Comparison of ENCODE assay signal across 15 cellular contexts in genomic region chr10:76969366-76969990, GRCh38.
DNase-seq lines count a peak whose midpoint lies in the region; ATAC-seq and TF ChIP-seq lines count a peak whose summit lies in the region.
"Had no signal": no experiment of that assay in that cellular context is flagged by ENCODE, and none has a peak within 500 bp of the region (broad histone marks: within the 10 kb centered on the region; RNA-seq: fewer than 3 reads in every experiment).

No MANE protein-coding gene starts in this region.

- no peak overlapping the region for H3K4me3 Mint-ChIP-seq in stimulated activated effector memory CD8-positive, alpha-beta T cell treated with anti-CD3 and anti-CD28 coated beads, Interleukin-12 subunit alpha, Interleukin-12 subunit beta, amount 100 ng/mL, for 72 hours
- H3K4me3 Mint-ChIP-seq: CD8-positive, alpha-beta memory T cell had no signal

- no peak for TF ChIP-seq CTCF in neural cell (IDR thresholded peaks at IDR 0.05; ENCODE audit: poor library complexity, severe bottlenecking)
- no peak for TF ChIP-seq CTCF in upper lobe of right lung (IDR thresholded peaks at IDR 0.05)

- H3K4me1 Mint-ChIP-seq in stimulated activated effector memory CD8-positive, alpha-beta T cell treated with anti-CD3 and anti-CD28 coated beads, Interleukin-12 subunit alpha, Interleukin-12 subunit beta, amount 100 ng/mL, for 72 hours, result no peaks in the 10 kb centered on the region
- H3K4me1 Mint-ChIP-seq: CD8-positive, alpha-beta memory T cell had no signal

- no peaks in the 10 kb centered on the region for H3K9me2 ChIP-seq in neural cell (ENCODE audit: insufficient read depth, low read length)

- H3K4me1 ChIP-seq in upper lobe of right lung, result no peaks in the 10 kb centered on the region
- H3K4me1 ChIP-seq: BLaER1 had no signal

- H3F3A ChIP-seq in neural cell (ENCODE audit: insufficient read depth, low read length, poor library complexity, severe bottlenecking), result peaks cover 11% of the 10 kb centered on the region

- no peak overlapping the region for H2AFZ ChIP-seq in neural cell (ENCODE audit: low read depth, low read length)

- H3K4me3 ChIP-seq in H7 (ENCODE audit: insufficient read depth, low read depth, low read length) (no peak overlapping the region), SK-N-MC (peak overlapping the region; percentile 59), neural cell (ENCODE audit: low read length) (peak overlapping the region; percentile 28), upper lobe of right lung (no peak overlapping the region)
- H3K4me3 ChIP-seq: BLaER1 had no signal

- no peaks in the 10 kb centered on the region for H3K9me3 Mint-ChIP-seq in stimulated activated effector memory CD8-positive, alpha-beta T cell treated with anti-CD3 and anti-CD28 coated beads, Interleukin-12 subunit alpha, Interleukin-12 subunit beta, amount 100 ng/mL, for 72 hours

- intact Hi-C loops in upper lobe of right lung (cut with DNase I), result no loop called here

- no peak overlapping the region for H3K27ac Mint-ChIP-seq in stimulated activated effector memory CD8-positive, alpha-beta T cell treated with anti-CD3 and anti-CD28 coated beads, Interleukin-12 subunit alpha, Interleukin-12 subunit beta, amount 100 ng/mL, for 72 hours
- H3K27ac Mint-ChIP-seq: CD8-positive, alpha-beta memory T cell had no signal

- H3K9ac ChIP-seq in SK-N-MC (ENCODE audit: insufficient read length) (peak overlapping the region; percentile 32), neural cell (ENCODE audit: low read length) (peak overlapping the region; percentile 24)
- H3K9ac ChIP-seq: BLaER1 had no signal

- DNase-seq in H7 (peak; percentile 15), SK-N-MC (ENCODE audit: low read depth, low spot score) (peak; percentile 81), AG20443 (ENCODE audit: low spot score) (no peak), upper lobe of right lung (no peak), hepatic stellate cell (ENCODE audit: low spot score) (no peak)
- no peak for DNase-seq in stimulated activated effector memory CD8-positive, alpha-beta T cell treated with anti-CD3 and anti-CD28 coated beads, Interleukin-12 subunit alpha, Interleukin-12 subunit beta, amount 100 ng/mL, for 72 hours (ENCODE audit: low spot score in 2 of 2)
- DNase-seq: AML-193; Caco-2; CD8-positive, alpha-beta memory T cell; DND-41; GDM1 had no signal

- H3K27ac ChIP-seq in SK-N-MC (peak overlapping the region; percentile 99), neural cell (ENCODE audit: low read length) (peak overlapping the region; percentile 87), upper lobe of right lung (no peak overlapping the region)
- H3K27ac ChIP-seq: BLaER1, HL-60 had no signal

- TF ChIP-seq RAD21 in neural cell (conservative IDR thresholded peaks at IDR 0.05), result peak; percentile 43

- peak overlapping the region; percentile 54 for H3K4me2 ChIP-seq in neural cell (ENCODE audit: low read length)
- H3K4me2 ChIP-seq: BLaER1 had no signal

- ATAC-seq in stimulated activated effector memory CD8-positive, alpha-beta T cell treated with anti-CD3 and anti-CD28 coated beads, Interleukin-12 subunit alpha, Interleukin-12 subunit beta, amount 100 ng/mL, for 72 hours, result no peak
- no peak for ATAC-seq in upper lobe of right lung
- ATAC-seq: HCT116 had no signal

- peak; percentile 99 for TF ChIP-seq EP300 in neural cell (conservative IDR thresholded peaks at IDR 0.05; ENCODE audit: poor library complexity, severe bottlenecking)

- H3K9me3 ChIP-seq in SK-N-MC (ENCODE audit: low read depth, low read length) (no peaks in the 10 kb centered on the region), neural cell (ENCODE audit: low read length) (no peaks in the 10 kb centered on the region), upper lobe of right lung (no peaks in the 10 kb centered on the region)
- H3K9me3 ChIP-seq: BLaER1, Caco-2 had no signal

- H3K36me3 ChIP-seq in H7 (replicated peaks; ENCODE audit: control insufficient read depth, insufficient read depth, low read length) (no peaks in the 10 kb centered on the region), SK-N-MC (ENCODE audit: insufficient read depth, low read length) (no peaks in the 10 kb centered on the region), neural cell (ENCODE audit: insufficient read depth, low read length) (no peaks in the 10 kb centered on the region), upper lobe of right lung (no peaks in the 10 kb centered on the region)
- H3K36me3 ChIP-seq: BLaER1 had no signal

- no peaks in the 10 kb centered on the region for H3K79me2 ChIP-seq in neural cell (replicated peaks; ENCODE audit: insufficient read depth, low read length)

- H3K36me3 Mint-ChIP-seq in stimulated activated effector memory CD8-positive, alpha-beta T cell treated with anti-CD3 and anti-CD28 coated beads, Interleukin-12 subunit alpha, Interleukin-12 subunit beta, amount 100 ng/mL, for 72 hours, result no peaks in the 10 kb centered on the region
- H3K36me3 Mint-ChIP-seq: CD8-positive, alpha-beta memory T cell had no signal

- no peaks in the 10 kb centered on the region for H4K20me1 ChIP-seq in neural cell (ENCODE audit: insufficient read depth)
- H4K20me1 ChIP-seq: BLaER1 had no signal

- H3K27me3 ChIP-seq in H7 (ENCODE audit: control insufficient read depth, insufficient read depth, low read length) (no peaks in the 10 kb centered on the region), neural cell (ENCODE audit: insufficient read depth, low read depth, low read length) (no peaks in the 10 kb centered on the region), upper lobe of right lung (no peaks in the 10 kb centered on the region)
- H3K27me3 ChIP-seq: BLaER1 had no signal

TF ChIP-seq in neural cell, 6 proteins besides CTCF, POLR2A, EP300 and RAD21:
- peak; percentile 40 for TF ChIP-seq SMC3 (conservative IDR thresholded peaks at IDR 0.05; ENCODE audit: poor library complexity)
- TF ChIP-seq TAF1 (IDR thresholded peaks at IDR 0.05; ENCODE audit: low read depth), result peak; percentile 67
- TF ChIP-seq, protein P1, sequence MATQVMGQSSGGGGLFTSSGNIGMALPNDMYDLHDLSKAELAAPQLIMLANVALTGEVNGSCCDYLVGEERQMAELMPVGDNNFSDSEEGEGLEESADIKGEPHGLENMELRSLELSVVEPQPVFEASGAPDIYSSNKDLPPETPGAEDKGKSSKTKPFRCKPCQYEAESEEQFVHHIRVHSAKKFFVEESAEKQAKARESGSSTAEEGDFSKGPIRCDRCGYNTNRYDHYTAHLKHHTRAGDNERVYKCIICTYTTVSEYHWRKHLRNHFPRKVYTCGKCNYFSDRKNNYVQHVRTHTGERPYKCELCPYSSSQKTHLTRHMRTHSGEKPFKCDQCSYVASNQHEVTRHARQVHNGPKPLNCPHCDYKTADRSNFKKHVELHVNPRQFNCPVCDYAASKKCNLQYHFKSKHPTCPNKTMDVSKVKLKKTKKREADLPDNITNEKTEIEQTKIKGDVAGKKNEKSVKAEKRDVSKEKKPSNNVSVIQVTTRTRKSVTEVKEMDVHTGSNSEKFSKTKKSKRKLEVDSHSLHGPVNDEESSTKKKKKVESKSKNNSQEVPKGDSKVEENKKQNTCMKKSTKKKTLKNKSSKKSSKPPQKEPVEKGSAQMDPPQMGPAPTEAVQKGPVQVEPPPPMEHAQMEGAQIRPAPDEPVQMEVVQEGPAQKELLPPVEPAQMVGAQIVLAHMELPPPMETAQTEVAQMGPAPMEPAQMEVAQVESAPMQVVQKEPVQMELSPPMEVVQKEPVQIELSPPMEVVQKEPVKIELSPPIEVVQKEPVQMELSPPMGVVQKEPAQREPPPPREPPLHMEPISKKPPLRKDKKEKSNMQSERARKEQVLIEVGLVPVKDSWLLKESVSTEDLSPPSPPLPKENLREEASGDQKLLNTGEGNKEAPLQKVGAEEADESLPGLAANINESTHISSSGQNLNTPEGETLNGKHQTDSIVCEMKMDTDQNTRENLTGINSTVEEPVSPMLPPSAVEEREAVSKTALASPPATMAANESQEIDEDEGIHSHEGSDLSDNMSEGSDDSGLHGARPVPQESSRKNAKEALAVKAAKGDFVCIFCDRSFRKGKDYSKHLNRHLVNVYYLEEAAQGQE (IDR thresholded peaks at IDR 0.05; ENCODE audit: borderline replicate concordance), result peak; percentile 59
- TF ChIP-seq MXI1 (conservative IDR thresholded peaks at IDR 0.05; ENCODE audit: poor library complexity, severe bottlenecking), result no peak
- TF ChIP-seq POLR2AphosphoS5 (IDR thresholded peaks at IDR 0.05), result peak; percentile 76
TF ChIP-seq in neural cell: peak in this region for 4.

Comparison
In these comparisons a context has a peak if more than half of its experiments do, and no peak if none do; other contexts are left out.
1. DNase-seq: peak in H7 (single experiment) and SK-N-MC (single experiment); none in AG20443 (single experiment), stimulated activated effector memory CD8-positive, alpha-beta T cell treated with anti-CD3 and anti-CD28 coated beads, Interleukin-12 subunit alpha, Interleukin-12 subunit beta, amount 100 ng/mL, for 72 hours (0 of 2), upper lobe of right lung (single experiment) and hepatic stellate cell (single experiment).
2. H3K4me3 ChIP-seq: peak in SK-N-MC (single experiment) and neural cell (single experiment); none in H7 (single experiment) and upper lobe of right lung (single experiment).